Comparison of ENCODE assay signal across 8 cellular contexts in the genomic region with DNA sequence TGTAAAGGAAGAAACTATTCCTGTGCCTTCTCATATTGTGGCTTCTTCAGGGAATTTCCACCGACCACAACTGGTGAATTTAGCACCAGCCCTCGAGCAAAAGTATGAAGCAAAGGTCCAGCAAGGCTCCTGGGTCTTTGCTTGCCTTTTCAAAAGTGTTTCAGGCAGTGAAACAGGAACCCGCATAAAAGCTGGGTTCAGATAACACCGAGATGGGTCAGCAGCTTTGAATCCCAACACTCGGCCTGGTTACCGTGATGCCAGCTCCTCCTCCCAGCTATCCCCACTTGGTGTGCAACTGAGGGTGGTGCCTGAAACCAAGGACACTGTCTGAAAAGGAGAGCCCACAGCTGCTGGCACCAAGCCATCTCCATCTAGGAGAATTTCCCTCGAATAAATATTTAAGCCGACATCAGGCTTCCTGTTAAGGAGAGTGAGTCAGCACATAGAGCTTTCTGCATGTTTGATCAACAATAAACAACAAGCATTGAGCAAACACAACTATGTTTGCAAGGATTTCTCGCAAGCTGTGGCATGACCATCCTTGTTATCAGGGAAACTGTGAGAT.
DNase-seq lines count a peak whose midpoint lies in the region; ATAC-seq and TF ChIP-seq lines count a peak whose summit lies in the region.

No MANE protein-coding gene starts in this region.

- DNase-seq in CMK (ENCODE audit: low read depth) (peak; percentile 25), NCI-H2196 (lab: John Stamatoyannopoulos, UW; ENCODE audit: unreplicated experiment) (peak; percentile 51), choroid plexus epithelial cell (ENCODE audit: low read depth) (peak; percentile 94), mucosa of gallbladder (ENCODE audit: low spot score) (peak; percentile 66)
- no peak for DNase-seq in activated T-cell treated with anti-CD3 and anti-CD28 coated beads, Interleukin-2, amount 50 U/mL, for 72 hours

- no peaks in the 10 kb centered on the region for H3K36me3 Mint-ChIP-seq in activated T-cell treated with anti-CD3 and anti-CD28 coated beads, Interleukin-2, amount 50 U/mL, for 72 hours (ENCODE audit: insufficient read depth in 2 of 2)

- H3K4me3 ChIP-seq in choroid plexus epithelial cell (ENCODE audit: low read depth, low read length) = no peak overlapping the region

- TF ChIP-seq CTCF in choroid plexus epithelial cell (conservative IDR thresholded peaks at IDR 0.05; ENCODE audit: low read depth, low read length) = no peak

- no peak overlapping the region for H3K4me3 Mint-ChIP-seq in activated T-cell treated with anti-CD3 and anti-CD28 coated beads, Interleukin-2, amount 50 U/mL, for 72 hours

- no peaks in the 10 kb centered on the region for H3K9me3 Mint-ChIP-seq in activated T-cell treated with anti-CD3 and anti-CD28 coated beads, Interleukin-2, amount 50 U/mL, for 72 hours

- H3K27ac Mint-ChIP-seq in activated T-cell treated with anti-CD3 and anti-CD28 coated beads, Interleukin-2, amount 50 U/mL, for 72 hours = no peak overlapping the region

- ATAC-seq in GM18519 (IDR thresholded peaks at IDR 0.05; ENCODE audit: low FRiP score, unreplicated experiment) (no peak), HG03025 (IDR thresholded peaks at IDR 0.05; ENCODE audit: low FRiP score, unreplicated experiment) (no peak), GM18520 (IDR thresholded peaks at IDR 0.05; ENCODE audit: unreplicated experiment) (no peak)
- no peak for ATAC-seq in activated T-cell treated with anti-CD3 and anti-CD28 coated beads, Interleukin-2, amount 50 U/mL, for 72 hours (replicated peaks in 1 of 2)

- H3K27me3 Mint-ChIP-seq in activated T-cell treated with anti-CD3 and anti-CD28 coated beads, Interleukin-2, amount 50 U/mL, for 72 hours (ENCODE audit: low read depth) = peaks cover 58% of the 10 kb centered on the region

- no peaks in the 10 kb centered on the region for H3K4me1 Mint-ChIP-seq in activated T-cell treated with anti-CD3 and anti-CD28 coated beads, Interleukin-2, amount 50 U/mL, for 72 hours (ENCODE audit: low read depth)

Comparison
In these comparisons a context has a peak if more than half of its experiments do, and no peak if none do; other contexts are left out.
1. DNase-seq: peak in CMK (single experiment), NCI-H2196 (single experiment), choroid plexus epithelial cell (single experiment) and mucosa of gallbladder (single experiment); none in activated T-cell treated with anti-CD3 and anti-CD28 coated beads, Interleukin-2, amount 50 U/mL, for 72 hours (0 of 2).